Comparison of ENCODE assay signal across 8 cellular contexts in genomic region chr20:4949833-4950178, GRCh38. TPM values are rescaled to one million over a fixed set of nuclear protein-coding genes. Genes with fewer than 3 reads are reported as not detected.
DNase-seq lines count a peak whose midpoint lies in the region; ATAC-seq, FAIRE-seq and TF ChIP-seq lines count a peak whose summit lies in the region.

No MANE protein-coding gene starts in this region.

- TF ChIP-seq CTCF in brain microvascular endothelial cell (IDR thresholded peaks at IDR 0.05; ENCODE audit: low read depth, low read length, missing control alignments) = peak; percentile 58
- peak in 5 of 6 experiments; percentile 45 to 82 (median 72) for TF ChIP-seq CTCF in thyroid gland (IDR thresholded peaks at IDR 0.05)

- H3K27me3 ChIP-seq in brain microvascular endothelial cell (replicated peaks) (no peaks in the 10 kb centered on the region), thyroid gland (no peaks in the 10 kb centered on the region)

- ATAC-seq in GM21576 (IDR thresholded peaks at IDR 0.05; ENCODE audit: unreplicated experiment) (peak; percentile 60), HG03439 (IDR thresholded peaks at IDR 0.05; ENCODE audit: unreplicated experiment) (no peak)

- 30 to 34% methylated on average over 6 of the region's 6 CpGs for WGBS in thyroid gland, 2 donors

- H3K27ac ChIP-seq in brain microvascular endothelial cell = no peak overlapping the region
- H3K27ac ChIP-seq in thyroid gland = peak overlapping the region in 2 of 3 donors; percentile 58 to 61

- H3K4me1 ChIP-seq in thyroid gland = peaks cover 11 to 37% of the 10 kb centered on the region in 2 donors

- in situ Hi-C loops in brain microvascular endothelial cell (cut with HindIII; ENCODE audit: low pct_ligation_motif_present, low sequenced_read_pairs) = no loop called here

- intact Hi-C loops in thyroid gland (cut with DNase I) = no loop called here

- TF ChIP-seq POLR2A in thyroid gland (IDR thresholded peaks at IDR 0.05) = no peak

- H3K9me3 ChIP-seq in thyroid gland = no peaks in the 10 kb centered on the region

- H3K4me3 ChIP-seq in brain microvascular endothelial cell (ENCODE audit: low read depth, low read length) (no peak overlapping the region), thyroid gland (replicated peaks in 1 of 3) (no peak overlapping the region)

- DNase-seq in GM03348 (ENCODE audit: low spot score) (peak; percentile 67), NOMO-1 treated with DMSO at 0.1 percent for 48 hours (lab: John Stamatoyannopoulos, UW; ENCODE audit: unreplicated experiment) (peak; percentile 62), brain microvascular endothelial cell (no peak), thyroid gland (peak; percentile 61 to 72), mucosa of gallbladder (ENCODE audit: low spot score) (no peak)

- no peaks in the 10 kb centered on the region for H3K36me3 ChIP-seq in brain microvascular endothelial cell (replicated peaks)
- no peaks in the 10 kb centered on the region for H3K36me3 ChIP-seq in thyroid gland

- peak; percentile 80 for FAIRE-seq in islet of Langerhans (lab: Jason Lieb, UNC)

RNA-seq across cellular contexts. Expression of gene SLC23A2, which starts 51.5 kb away (rescaled TPM):
- 10 to 100 TPM; 36.3 to 67.1 (median 53.7) TPM for total RNA-seq in thyroid gland
- 15.1 TPM for total RNA-seq in mucosa of gallbladder

Comparison
In these comparisons a context has a peak if more than half of its experiments do, and no peak if none do; other contexts are left out.
1. DNase-seq: peak in GM03348 (single experiment), NOMO-1 treated with DMSO at 0.1 percent for 48 hours (single experiment) and thyroid gland (2 of 2); none in brain microvascular endothelial cell (single experiment) and mucosa of gallbladder (single experiment).